In the genomic region with DNA sequence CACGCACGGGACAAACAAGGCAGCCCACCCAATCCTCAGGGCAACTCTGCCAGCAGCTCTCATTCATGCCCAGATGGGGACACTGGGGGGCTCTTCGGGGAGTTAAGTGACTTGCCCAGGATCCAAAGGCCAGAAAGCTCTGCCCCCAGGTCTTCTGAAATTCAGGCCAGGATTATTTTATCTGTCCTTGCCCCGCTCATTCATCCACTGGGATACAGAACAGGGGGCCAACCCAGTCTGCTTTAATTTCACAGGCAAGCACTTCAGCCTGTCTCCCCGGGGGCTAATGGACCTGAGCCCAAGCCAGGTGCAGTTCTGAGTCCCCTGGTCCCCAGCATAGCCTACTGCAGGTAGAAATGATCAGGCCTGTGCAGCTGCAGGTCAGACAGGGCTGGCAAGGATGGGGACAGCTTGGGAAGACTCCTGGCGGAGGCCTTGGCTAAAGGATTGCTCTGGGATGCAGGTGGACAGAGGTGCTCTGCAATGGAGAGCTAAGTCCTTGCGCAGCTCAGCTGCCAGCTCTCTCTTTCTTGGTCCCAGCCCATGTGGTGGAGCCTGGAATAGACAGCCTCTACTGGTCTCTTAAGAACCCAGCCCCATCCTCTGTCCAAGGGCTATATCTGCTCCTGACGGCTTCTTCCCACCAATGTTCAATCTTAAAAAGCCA, we compare ENCODE assay signal across 8 cellular contexts. TPM values are rescaled to one million over a fixed set of nuclear protein-coding genes. Genes with fewer than 3 reads are reported as not detected.
DNase-seq lines count a peak whose midpoint lies in the region; ATAC-seq and TF ChIP-seq lines count a peak whose summit lies in the region.

No MANE protein-coding gene starts in this region.

- H3K9me2 ChIP-seq in Karpas-422 (replicated peaks; ENCODE audit: insufficient read depth, low read length) = no peaks in the 10 kb centered on the region

- H3K4me3 Mint-ChIP-seq in glutamatergic neuron (ENCODE audit: unreplicated experiment) = peak overlapping the region; percentile 67
- peak overlapping the region; percentile 77 to 86 for H3K4me3 Mint-ChIP-seq in stimulated activated naive CD8-positive, alpha-beta T cell treated with anti-CD3 and anti-CD28 coated beads, Interleukin-15, amount 100 ng/mL, for 72 hours

- H3K79me2 ChIP-seq in Karpas-422 (ENCODE audit: low read length) = no peaks in the 10 kb centered on the region

- no peak for TF ChIP-seq CTCF in glutamatergic neuron (IDR thresholded peaks at IDR 0.05; ENCODE audit: partially characterized antibody, unreplicated experiment)

- no peak overlapping the region for H3K4me2 ChIP-seq in Karpas-422 (ENCODE audit: low read depth, low read length, poor library complexity, severe bottlenecking)

- peak overlapping the region; percentile 70; the same call in 1 of the 2 replicates for H3K4me3 ChIP-seq in SJSA1
- H3K4me3 ChIP-seq in Karpas-422 (ENCODE audit: low read length) = no peak overlapping the region

- H3K27ac ChIP-seq in SJSA1 = peak overlapping the region; percentile 83; the same call in 1 of the 2 replicates
- no peak overlapping the region for H3K27ac ChIP-seq in Karpas-422 (ENCODE audit: low read length)

- H3K4me1 ChIP-seq in SJSA1 (replicated peaks) = peaks cover 32% of the 10 kb centered on the region
- H3K4me1 ChIP-seq in Karpas-422 (ENCODE audit: low read length) = peaks cover 7% of the 10 kb centered on the region

- peaks cover 3% of the 10 kb centered on the region for H3K9me3 Mint-ChIP-seq in glutamatergic neuron (ENCODE audit: unreplicated experiment)
- H3K9me3 Mint-ChIP-seq in stimulated activated naive CD8-positive, alpha-beta T cell treated with anti-CD3 and anti-CD28 coated beads, Interleukin-15, amount 100 ng/mL, for 72 hours = no peaks in the 10 kb centered on the region

- H3K36me3 ChIP-seq in SJSA1 (peaks cover 48% of the 10 kb centered on the region), Karpas-422 (ENCODE audit: insufficient read depth, low read length) (no peaks in the 10 kb centered on the region; the same call in 1 of the 2 replicates)

- DNase-seq in NCI-H82 (lab: John Stamatoyannopoulos, UW) = peak; percentile 27
- DNase-seq in NCI-H82 treated with DMSO at 0.1 percent for 48 hours (lab: John Stamatoyannopoulos, UW; ENCODE audit: unreplicated experiment) = no peak
- DNase-seq in SJSA1 (ENCODE audit: low read depth in 1 of 2, low spot score in 2 of 2) = no peak
- DNase-seq in glutamatergic neuron = no peak
- DNase-seq in stimulated activated naive CD8-positive, alpha-beta T cell treated with anti-CD3 and anti-CD28 coated beads, Interleukin-15, amount 100 ng/mL, for 72 hours = no peak
- DNase-seq in head of caudate nucleus = no peak
- no peak for DNase-seq in Karpas-422

- H2AFZ ChIP-seq in Karpas-422 (ENCODE audit: low read length) = no peak overlapping the region

- ATAC-seq in stimulated activated naive CD8-positive, alpha-beta T cell treated with anti-CD3 and anti-CD28 coated beads, Interleukin-15, amount 100 ng/mL, for 72 hours = no peak
- ATAC-seq in HG02678 (IDR thresholded peaks at IDR 0.05; ENCODE audit: unreplicated experiment) = no peak

- H3K9ac ChIP-seq in Karpas-422 (ENCODE audit: low read length) = no peak overlapping the region

- no peak overlapping the region for H3K27ac Mint-ChIP-seq in glutamatergic neuron (ENCODE audit: unreplicated experiment)
- H3K27ac Mint-ChIP-seq in stimulated activated naive CD8-positive, alpha-beta T cell treated with anti-CD3 and anti-CD28 coated beads, Interleukin-15, amount 100 ng/mL, for 72 hours = peak overlapping the region in 1 of 2 donors; percentile 8

- H3K27me3 ChIP-seq in SJSA1 (replicated peaks) (no peaks in the 10 kb centered on the region), Karpas-422 (ENCODE audit: low read length) (no peaks in the 10 kb centered on the region)

- peaks cover 3% of the 10 kb centered on the region for H3K4me1 Mint-ChIP-seq in glutamatergic neuron (ENCODE audit: low read depth, unreplicated experiment)
- H3K4me1 Mint-ChIP-seq in stimulated activated naive CD8-positive, alpha-beta T cell treated with anti-CD3 and anti-CD28 coated beads, Interleukin-15, amount 100 ng/mL, for 72 hours = peaks cover 50% of the 10 kb centered on the region

- peaks cover 29% of the 10 kb centered on the region for H3K27me3 Mint-ChIP-seq in glutamatergic neuron (ENCODE audit: unreplicated experiment)
- peaks cover 61% of the 10 kb centered on the region for H3K27me3 Mint-ChIP-seq in stimulated activated naive CD8-positive, alpha-beta T cell treated with anti-CD3 and anti-CD28 coated beads, Interleukin-15, amount 100 ng/mL, for 72 hours

- intact Hi-C loops in head of caudate nucleus (cut with DNase I) = loop anchor here (10.0 kb wide), 3 partner anchors 47 to 207 kb away; a partner anchor contains a TSS

- H3K9me3 ChIP-seq in SJSA1 (replicated peaks) = peaks cover 10% of the 10 kb centered on the region
- H3K9me3 ChIP-seq in Karpas-422 (ENCODE audit: low read length) = no peaks in the 10 kb centered on the region

- H3K36me3 Mint-ChIP-seq in glutamatergic neuron (ENCODE audit: unreplicated experiment) = peaks cover 9% of the 10 kb centered on the region

- H4K20me1 ChIP-seq in Karpas-422 (ENCODE audit: insufficient read depth, low read depth, low read length) = peaks cover 24% of the 10 kb centered on the region; the same call in 1 of the 2 replicates

RNA-seq across cellular contexts. Expression of a gene that starts 0.8 kb away (rescaled TPM):
- 34.5 and 36.1 TPM in 2 replicates for total RNA-seq in SJSA1 (2014; rRNA removed; shearing (Covaris generic))
- 1.0 TPM for total RNA-seq in glutamatergic neuron (ENCODE audit: unreplicated experiment)
- total RNA-seq in Karpas-422 (2014; rRNA removed; shearing (Covaris generic); ENCODE audit: low replicate concordance) = 1.4 and 1.8 TPM in 2 replicates

RNA-seq across cellular contexts. Expression of a gene that starts 8.1 kb away (rescaled TPM):
- total RNA-seq in SJSA1 (2014; rRNA removed; shearing (Covaris generic)) = 25.5 and 46.7 TPM in 2 replicates
- 1.0 TPM for total RNA-seq in glutamatergic neuron (ENCODE audit: unreplicated experiment)
- total RNA-seq in Karpas-422 (2014; rRNA removed; shearing (Covaris generic); ENCODE audit: low replicate concordance) = 11.4 and 14.7 TPM in 2 replicates

RNA-seq across cellular contexts. Expression of a gene that starts 8.2 kb away (rescaled TPM):
- total RNA-seq in SJSA1 (2014; rRNA removed; shearing (Covaris generic)) = 11.7 and 24.2 TPM in 2 replicates
- total RNA-seq in glutamatergic neuron (ENCODE audit: unreplicated experiment) = 3.1 TPM
- total RNA-seq in Karpas-422 (2014; rRNA removed; shearing (Covaris generic); ENCODE audit: low replicate concordance) = 2.6 and 14.6 TPM in 2 replicates

RNA-seq across cellular contexts. Expression of a gene that starts 13.0 kb away (rescaled TPM):
- total RNA-seq in SJSA1 (2014; rRNA removed; shearing (Covaris generic)) = 3.9 and 12.8 TPM in 2 replicates
- total RNA-seq in glutamatergic neuron (ENCODE audit: unreplicated experiment) = 7.2 TPM
- total RNA-seq in Karpas-422 (2014; rRNA removed; shearing (Covaris generic); ENCODE audit: low replicate concordance) = 12.4 and 15.2 TPM in 2 replicates

RNA-seq across cellular contexts. Expression of a gene that starts 18.8 kb away (rescaled TPM):
- 24.1 and 29.7 TPM in 2 replicates for total RNA-seq in SJSA1 (2014; rRNA removed; shearing (Covaris generic))
- total RNA-seq in glutamatergic neuron (ENCODE audit: unreplicated experiment) = 8.8 TPM
- total RNA-seq in Karpas-422 (2014; rRNA removed; shearing (Covaris generic); ENCODE audit: low replicate concordance) = 0.15 and 1.8 TPM in 2 replicates

Comparison
In these comparisons a context has a peak if more than half of its experiments do, and no peak if none do; other contexts are left out.
1. RNA of a gene that starts 0.8 kb away (total RNA-seq): 34.5 to 36.1 TPM in SJSA1; 1.4 to 1.8 TPM in Karpas-422 and 1.0 TPM in glutamatergic neuron (single experiment); every median in the first group is over 10 times any median in the second.